1 cellular context compared by ENCODE assay signal in genomic region chr10:101132636-101133473, GRCh38.
TF ChIP-seq lines count a peak whose summit lies in the region.

No MANE protein-coding gene starts in this region.

TF ChIP-seq in WTC11, 78 proteins besides CTCF, POLR2A, EP300 and RAD21 (continued from another document):
- TF ChIP-seq, protein P1, sequence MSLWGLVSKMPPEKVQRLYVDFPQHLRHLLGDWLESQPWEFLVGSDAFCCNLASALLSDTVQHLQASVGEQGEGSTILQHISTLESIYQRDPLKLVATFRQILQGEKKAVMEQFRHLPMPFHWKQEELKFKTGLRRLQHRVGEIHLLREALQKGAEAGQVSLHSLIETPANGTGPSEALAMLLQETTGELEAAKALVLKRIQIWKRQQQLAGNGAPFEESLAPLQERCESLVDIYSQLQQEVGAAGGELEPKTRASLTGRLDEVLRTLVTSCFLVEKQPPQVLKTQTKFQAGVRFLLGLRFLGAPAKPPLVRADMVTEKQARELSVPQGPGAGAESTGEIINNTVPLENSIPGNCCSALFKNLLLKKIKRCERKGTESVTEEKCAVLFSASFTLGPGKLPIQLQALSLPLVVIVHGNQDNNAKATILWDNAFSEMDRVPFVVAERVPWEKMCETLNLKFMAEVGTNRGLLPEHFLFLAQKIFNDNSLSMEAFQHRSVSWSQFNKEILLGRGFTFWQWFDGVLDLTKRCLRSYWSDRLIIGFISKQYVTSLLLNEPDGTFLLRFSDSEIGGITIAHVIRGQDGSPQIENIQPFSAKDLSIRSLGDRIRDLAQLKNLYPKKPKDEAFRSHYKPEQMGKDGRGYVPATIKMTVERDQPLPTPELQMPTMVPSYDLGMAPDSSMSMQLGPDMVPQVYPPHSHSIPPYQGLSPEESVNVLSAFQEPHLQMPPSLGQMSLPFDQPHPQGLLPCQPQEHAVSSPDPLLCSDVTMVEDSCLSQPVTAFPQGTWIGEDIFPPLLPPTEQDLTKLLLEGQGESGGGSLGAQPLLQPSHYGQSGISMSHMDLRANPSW (CRISPR knock-in tag; conservative IDR thresholded peaks at IDR 0.05; ENCODE audit: low read depth), result no peak
- TF ChIP-seq, protein P2, sequence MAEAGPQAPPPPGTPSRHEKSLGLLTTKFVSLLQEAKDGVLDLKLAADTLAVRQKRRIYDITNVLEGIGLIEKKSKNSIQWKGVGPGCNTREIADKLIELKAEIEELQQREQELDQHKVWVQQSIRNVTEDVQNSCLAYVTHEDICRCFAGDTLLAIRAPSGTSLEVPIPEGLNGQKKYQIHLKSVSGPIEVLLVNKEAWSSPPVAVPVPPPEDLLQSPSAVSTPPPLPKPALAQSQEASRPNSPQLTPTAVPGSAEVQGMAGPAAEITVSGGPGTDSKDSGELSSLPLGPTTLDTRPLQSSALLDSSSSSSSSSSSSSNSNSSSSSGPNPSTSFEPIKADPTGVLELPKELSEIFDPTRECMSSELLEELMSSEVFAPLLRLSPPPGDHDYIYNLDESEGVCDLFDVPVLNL (CRISPR knock-in tag; IDR thresholded peaks at IDR 0.05; ENCODE audit: borderline replicate concordance, low read depth), result no peak
- no peak for TF ChIP-seq OVOL2 (CRISPR knock-in tag; IDR thresholded peaks at IDR 0.05; ENCODE audit: borderline replicate concordance)
- TF ChIP-seq FOXJ3 (CRISPR knock-in tag; IDR thresholded peaks at IDR 0.05; ENCODE audit: borderline replicate concordance), result no peak
- no peak for TF ChIP-seq SMAD3 (CRISPR knock-in tag; IDR thresholded peaks at IDR 0.05; ENCODE audit: borderline replicate concordance)
- TF ChIP-seq FOXK1 (CRISPR knock-in tag; IDR thresholded peaks at IDR 0.05), result no peak
- TF ChIP-seq ESRRA (CRISPR knock-in tag; IDR thresholded peaks at IDR 0.05; ENCODE audit: borderline replicate concordance), result no peak
- TF ChIP-seq KAT7 (CRISPR knock-in tag; IDR thresholded peaks at IDR 0.05; ENCODE audit: borderline replicate concordance), result no peak
- TF ChIP-seq, protein P3, sequence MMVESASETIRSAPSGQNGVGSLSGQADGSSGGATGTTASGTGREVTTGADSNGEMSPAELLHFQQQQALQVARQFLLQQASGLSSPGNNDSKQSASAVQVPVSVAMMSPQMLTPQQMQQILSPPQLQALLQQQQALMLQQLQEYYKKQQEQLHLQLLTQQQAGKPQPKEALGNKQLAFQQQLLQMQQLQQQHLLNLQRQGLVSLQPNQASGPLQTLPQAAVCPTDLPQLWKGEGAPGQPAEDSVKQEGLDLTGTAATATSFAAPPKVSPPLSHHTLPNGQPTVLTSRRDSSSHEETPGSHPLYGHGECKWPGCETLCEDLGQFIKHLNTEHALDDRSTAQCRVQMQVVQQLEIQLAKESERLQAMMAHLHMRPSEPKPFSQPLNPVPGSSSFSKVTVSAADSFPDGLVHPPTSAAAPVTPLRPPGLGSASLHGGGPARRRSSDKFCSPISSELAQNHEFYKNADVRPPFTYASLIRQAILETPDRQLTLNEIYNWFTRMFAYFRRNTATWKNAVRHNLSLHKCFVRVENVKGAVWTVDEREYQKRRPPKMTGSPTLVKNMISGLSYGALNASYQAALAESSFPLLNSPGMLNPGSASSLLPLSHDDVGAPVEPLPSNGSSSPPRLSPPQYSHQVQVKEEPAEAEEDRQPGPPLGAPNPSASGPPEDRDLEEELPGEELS (CRISPR knock-in tag; IDR thresholded peaks at IDR 0.05), result no peak
- TF ChIP-seq ATF6 (CRISPR knock-in tag; IDR thresholded peaks at IDR 0.05), result no peak
TF ChIP-seq in WTC11: peak in this region for 0.
